Comparison of ENCODE assay signal across 27 cellular contexts in the genomic region with DNA sequence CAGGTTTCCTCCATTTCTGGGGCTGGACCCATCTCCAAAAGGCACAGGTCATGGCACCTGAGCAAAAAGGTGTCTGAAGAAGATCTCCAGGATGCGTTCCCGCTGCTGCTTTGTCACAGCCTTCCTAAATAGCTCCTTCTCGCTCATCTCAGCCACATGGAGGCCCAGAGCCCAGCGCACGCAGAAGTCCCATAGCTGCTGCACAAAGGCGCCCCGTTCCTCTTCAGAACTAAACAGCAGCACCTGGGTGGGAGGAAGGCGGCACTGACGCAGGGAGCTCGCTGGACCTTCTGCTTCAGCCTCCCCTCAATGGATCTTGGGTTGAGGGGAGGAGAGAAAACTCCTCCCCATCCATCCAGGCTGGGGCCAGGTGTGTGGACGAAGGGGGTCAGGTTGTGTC. TPM values are rescaled to one million over a fixed set of nuclear protein-coding genes. Genes with fewer than 3 reads are reported as not detected.
"Had no signal": no experiment of that assay in that cellular context is flagged by ENCODE, and none has a peak within 500 bp of the region (broad histone marks: within the 10 kb centered on the region; RNA-seq: fewer than 3 reads in every experiment).

No MANE protein-coding gene starts in this region.

- H3K9me3 ChIP-seq: esophagus squamous epithelium, lower lobe of right lung, neutrophil, prostate gland, right atrium auricular region, suprapubic skin, transverse colon, vagina had no signal

- H3K27ac ChIP-seq: esophagus squamous epithelium, lower lobe of right lung, neutrophil, parathyroid adenoma, prostate gland, right atrium auricular region, skin epidermis, suprapubic skin, transverse colon, vagina had no signal

- H3K27me3 ChIP-seq: right atrium auricular region, vagina had no signal

- H3K4me1 ChIP-seq: lower lobe of right lung, parathyroid adenoma, prostate gland, right atrium auricular region, suprapubic skin, transverse colon, vagina had no signal

- H3K36me3 ChIP-seq: lower lobe of right lung, neutrophil, prostate gland, right atrium auricular region, suprapubic skin, transverse colon, vagina had no signal

- ATAC-seq: effector memory CD8-positive, alpha-beta T cell; left ventricle myocardium superior; lower lobe of right lung; natural killer cell; stimulated activated naive B cell treated with anti-CD40 and anti-IgM and Interleukin-4, amounts not matched to agents 10 μg/mL and 1 μg/mL and 100 μg/mL, for 72 hours had no signal

- DNase-seq: cortex of kidney; effector memory CD8-positive, alpha-beta T cell; erythroblast; esophagus squamous epithelium; foreskin melanocyte; glutamatergic neuron; hypothalamus; immature natural killer cell; islet precursor cell; left ventricle myocardium superior; lower lobe of right lung; natural killer cell; stimulated activated CD4-positive, alpha-beta T cell treated with anti-CD3 and anti-CD28 coated beads, Interleukin-15, amount 100 ng/mL, for 24 hours; stimulated activated CD4-positive, alpha-beta T cell treated with anti-CD3 and anti-CD28 coated beads, Interleukin-2, amount 100 ng/mL, for 48 hours; stimulated activated naive B cell treated with anti-CD40 and anti-IgM and Interleukin-4, amounts not matched to agents 10 μg/mL and 1 μg/mL and 100 μg/mL, for 72 hours; transverse colon had no signal

- H3K4me3 ChIP-seq: esophagus squamous epithelium, lower lobe of right lung, prostate gland, right atrium auricular region, skin epidermis, suprapubic skin, transverse colon, vagina had no signal

RNA-seq across cellular contexts. Expression of gene DUOX2, which starts 8.4 kb away (rescaled TPM):
- total RNA-seq: dermis microvascular lymphatic vessel endothelial cell had no signal
- polyA plus RNA-seq: immature natural killer cell, neural cell had no signal

RNA-seq across cellular contexts. Expression of gene DUOXA2, which starts 8.5 kb away (rescaled TPM):
- total RNA-seq: dermis microvascular lymphatic vessel endothelial cell, left ventricle myocardium superior, lower lobe of right lung, mononuclear cell, natural killer cell, omental fat pad, prostate gland, right atrium auricular region, suprapubic skin had no signal
- polyA plus RNA-seq: immature natural killer cell, neural cell had no signal

RNA-seq across cellular contexts. Expression of gene DUOXA1, which starts 24.1 kb away (rescaled TPM):
- total RNA-seq: dermis microvascular lymphatic vessel endothelial cell had no signal
- polyA plus RNA-seq: immature natural killer cell, neural cell had no signal

RNA-seq across cellular contexts. Expression of gene DUOX1, which starts 24.2 kb away (rescaled TPM):
- total RNA-seq: dermis microvascular lymphatic vessel endothelial cell had no signal
- polyA plus RNA-seq: neural cell had no signal
